ENCODE assay signal across 24 cellular contexts in genomic region chr15:39227001-39227400, GRCh38.
"Had no signal": no experiment of that assay in that cellular context is flagged by ENCODE, and none has a peak within 500 bp of the region (broad histone marks: within the 10 kb centered on the region; RNA-seq: fewer than 3 reads in every experiment).

No MANE protein-coding gene starts in this region.

- H3K27ac ChIP-seq: coronary artery, esophagus muscularis mucosa, neutrophil, parathyroid adenoma, sigmoid colon, stomach, thyroid gland, vagina had no signal

- DNase-seq: dermis blood vessel endothelial cell; effector memory CD4-positive, alpha-beta T cell; foreskin melanocyte; head of caudate nucleus; natural killer cell; right cardiac atrium; sigmoid colon; stimulated activated CD4-positive, alpha-beta T cell treated with anti-CD3 and anti-CD28 coated beads, Interleukin-2, amount 100 ng/mL, for 24 hours; stimulated activated CD4-positive, alpha-beta T cell treated with anti-CD3 and anti-CD28 coated beads, Interleukin-4, amount 100 ng/mL, for 24 hours; stimulated activated naive CD4-positive, alpha-beta T cell treated with Interleukin-2 at 50 U/mL for 16 hours; stomach; thyroid gland; trophoblast cell had no signal

- H3K9me3 Mint-ChIP-seq: natural killer cell; stimulated activated effector memory CD8-positive, alpha-beta T cell treated with anti-CD3 and anti-CD28 coated beads, Interleukin-12 subunit alpha, Interleukin-12 subunit beta, amount 100 ng/mL, for 72 hours had no signal

- H3K4me3 Mint-ChIP-seq: memory B cell; natural killer cell; stimulated activated effector memory CD8-positive, alpha-beta T cell treated with anti-CD3 and anti-CD28 coated beads, Interleukin-12 subunit alpha, Interleukin-12 subunit beta, amount 100 ng/mL, for 72 hours had no signal

- H3K27ac Mint-ChIP-seq: memory B cell; natural killer cell; progenitor cell of endocrine pancreas; stimulated activated effector memory CD8-positive, alpha-beta T cell treated with anti-CD3 and anti-CD28 coated beads, Interleukin-12 subunit alpha, Interleukin-12 subunit beta, amount 100 ng/mL, for 72 hours had no signal

- H3K27me3 ChIP-seq: esophagus muscularis mucosa, neutrophil, sigmoid colon, stomach, thyroid gland, vagina had no signal

- ATAC-seq: left lobe of liver; natural killer cell; right cardiac atrium; stimulated activated effector memory CD8-positive, alpha-beta T cell treated with anti-CD3 and anti-CD28 coated beads, Interleukin-12 subunit alpha, Interleukin-12 subunit beta, amount 100 ng/mL, for 72 hours had no signal

- FAIRE-seq: endothelial cell of umbilical vein, keratinocyte had no signal

- H3K36me3 Mint-ChIP-seq: memory B cell; natural killer cell; stimulated activated effector memory CD8-positive, alpha-beta T cell treated with anti-CD3 and anti-CD28 coated beads, Interleukin-12 subunit alpha, Interleukin-12 subunit beta, amount 100 ng/mL, for 72 hours had no signal

- H3K4me1 Mint-ChIP-seq: memory B cell; natural killer cell; stimulated activated effector memory CD8-positive, alpha-beta T cell treated with anti-CD3 and anti-CD28 coated beads, Interleukin-12 subunit alpha, Interleukin-12 subunit beta, amount 100 ng/mL, for 72 hours had no signal

- H3K9me3 ChIP-seq: esophagus muscularis mucosa, neutrophil, sigmoid colon, stomach, thyroid gland, vagina had no signal

- H3K27me3 Mint-ChIP-seq: memory B cell had no signal
